ENCODE assay signal across 11 cellular contexts in genomic region chrX:11426712-11427081, GRCh38.
DNase-seq lines count a peak whose midpoint lies in the region; ATAC-seq and TF ChIP-seq lines count a peak whose summit lies in the region.
"Had no signal": no experiment of that assay in that cellular context is flagged by ENCODE, and none has a peak within 500 bp of the region (broad histone marks: within the 10 kb centered on the region; RNA-seq: fewer than 3 reads in every experiment).

No MANE protein-coding gene starts in this region.

- intact Hi-C loops in heart left ventricle (cut with DNase I) (no loop called here), Right ventricle myocardium superior (cut with DNase I) (no loop called here), transverse colon (cut with DNase I; ENCODE audit: low total_unique reads) (no loop called here)

- H3K9me3 ChIP-seq in heart left ventricle (no peaks in the 10 kb centered on the region), endodermal cell (ENCODE audit: control insufficient read depth, low read length) (no peaks in the 10 kb centered on the region), transverse colon (no peaks in the 10 kb centered on the region)

- no peaks in the 10 kb centered on the region for H3K27me3 ChIP-seq in heart left ventricle
- peaks cover 27% of the 10 kb centered on the region for H3K27me3 ChIP-seq in endodermal cell (ENCODE audit: control insufficient read depth, insufficient read depth, low read length, poor library complexity, severe bottlenecking)
- H3K27me3 ChIP-seq in transverse colon: no peaks in the 10 kb centered on the region

- H3K27ac ChIP-seq in heart left ventricle: peak overlapping the region in 8 of 12 donors; percentile 11 to 83 (median 66)
- H3K27ac ChIP-seq in endodermal cell (ENCODE audit: low read depth, low read length): no peak overlapping the region
- H3K27ac ChIP-seq in transverse colon: peak overlapping the region; percentile 64 to 84 (median 75)

- H3K9me3 Mint-ChIP-seq in endodermal cell: peaks cover 46% of the 10 kb centered on the region
- peaks cover 0 to 5% (median 0%) of the 10 kb centered on the region in 7 donors for H3K9me3 Mint-ChIP-seq in naive B cell
- H3K9me3 Mint-ChIP-seq: T-helper 2 cell treated with Interferon-gamma antibody and Interleukin-4, amounts not matched to agents 5 μg/mL and 100 μg/mL, for 36 hours had no signal

- H3K4me3 Mint-ChIP-seq in endodermal cell: peak overlapping the region; percentile 50
- H3K4me3 Mint-ChIP-seq in naive B cell: peak overlapping the region; percentile 47 to 81 (median 64)
- H3K4me3 Mint-ChIP-seq: T-helper 2 cell treated with Interferon-gamma antibody and Interleukin-4, amounts not matched to agents 5 μg/mL and 100 μg/mL, for 36 hours had no signal

- WGBS in heart left ventricle, 4 donors: 62 to 69% (median 63%) methylated on average over 6 of the region's 6 CpGs
- WGBS in endodermal cell (ENCODE audit: insufficient coverage in 1 of 2, insufficient read length in 1 of 2), 2 experiments: 87 to 100% methylated on average over 3 to 6 of the region's 6 CpGs
- WGBS in transverse colon (ENCODE audit: low coverage in 1 of 2), 2 donors: 61% methylated on average over 6 of the region's 6 CpGs; no CpG with 5 or more reads in 1 of the 2 donors

- peaks cover 0 to 8% (median 0%) of the 10 kb centered on the region in 12 donors for H3K4me1 ChIP-seq in heart left ventricle
- no peaks in the 10 kb centered on the region for H3K4me1 ChIP-seq in endodermal cell (ENCODE audit: control insufficient read depth, insufficient read depth, low read length)
- peaks cover 0 to 4% (median 0%) of the 10 kb centered on the region in 4 donors for H3K4me1 ChIP-seq in transverse colon

- no peak for TF ChIP-seq POLR2A in heart left ventricle (IDR thresholded peaks at IDR 0.05)
- no peak for TF ChIP-seq POLR2A in transverse colon (IDR thresholded peaks at IDR 0.05)

- ATAC-seq in heart left ventricle (no peak), Right ventricle myocardium superior (ENCODE audit: poor library complexity) (no peak), naive B cell (ENCODE audit: low read depth in 2 of 2) (no peak), HG03280 (IDR thresholded peaks at IDR 0.05; ENCODE audit: unreplicated experiment) (no peak), HG02642 (IDR thresholded peaks at IDR 0.05; ENCODE audit: poor library complexity, unreplicated experiment) (no peak)

- no peaks in the 10 kb centered on the region for H3K4me1 Mint-ChIP-seq in endodermal cell
- H3K4me1 Mint-ChIP-seq in naive B cell: peaks cover 0 to 9% (median 6%) of the 10 kb centered on the region in 3 donors

- no peak overlapping the region for H3K9ac ChIP-seq in endodermal cell (ENCODE audit: extremely low read depth, low read length, poor library complexity, severe bottlenecking)

- DNase-seq in heart left ventricle: no peak
- no peak for DNase-seq in Right ventricle myocardium superior
- DNase-seq in endodermal cell: no peak
- no peak for DNase-seq in naive B cell
- no peak for DNase-seq in transverse colon
- no peak for DNase-seq in NCI-H345 (lab: John Stamatoyannopoulos, UW)
- DNase-seq: NCI-H1105, occipital lobe had no signal

- H3K27me3 Mint-ChIP-seq in endodermal cell (ENCODE audit: insufficient read depth): peaks cover 33% of the 10 kb centered on the region
- H3K27me3 Mint-ChIP-seq in naive B cell: peaks cover 3 to 9% (median 4%) of the 10 kb centered on the region in 3 donors

- in situ Hi-C loops in transverse colon (cut with MboI; ENCODE audit: low pct_ligation_motif_present in 1 of 4, low pct_unique_long_range_greater_than_20kb in 1 of 4, low sequenced_read_pairs in 3 of 4): no loop called here

- H3K36me3 ChIP-seq in heart left ventricle: no peaks in the 10 kb centered on the region
- H3K36me3 ChIP-seq in endodermal cell (ENCODE audit: control insufficient read depth, insufficient read depth, low read length): no peaks in the 10 kb centered on the region
- H3K36me3 ChIP-seq in transverse colon: no peaks in the 10 kb centered on the region

- TF ChIP-seq CTCF in heart left ventricle (IDR thresholded peaks at IDR 0.05) (no peak), endodermal cell (conservative IDR thresholded peaks at IDR 0.05) (no peak), transverse colon (IDR thresholded peaks at IDR 0.05) (no peak)

- no peak overlapping the region for H3K27ac Mint-ChIP-seq in endodermal cell
- no peak overlapping the region for H3K27ac Mint-ChIP-seq in naive B cell
- H3K27ac Mint-ChIP-seq: T-helper 2 cell treated with Interferon-gamma antibody and Interleukin-4, amounts not matched to agents 5 μg/mL and 100 μg/mL, for 36 hours had no signal

- H3K4me3 ChIP-seq in heart left ventricle (peak overlapping the region in 11 of 12 donors; percentile 16 to 65 (median 51)), endodermal cell (ENCODE audit: low read length) (no peak overlapping the region), transverse colon (peak overlapping the region in 3 of 4 donors; percentile 36 to 48 (median 42))

- no peak for TF ChIP-seq EP300 in transverse colon (IDR thresholded peaks at IDR 0.05; ENCODE audit: low read depth)

- H3K36me3 Mint-ChIP-seq in endodermal cell (ENCODE audit: low read depth) (no peaks in the 10 kb centered on the region), naive B cell (no peaks in the 10 kb centered on the region)
